8 cellular contexts compared by ENCODE assay signal in the genomic region with DNA sequence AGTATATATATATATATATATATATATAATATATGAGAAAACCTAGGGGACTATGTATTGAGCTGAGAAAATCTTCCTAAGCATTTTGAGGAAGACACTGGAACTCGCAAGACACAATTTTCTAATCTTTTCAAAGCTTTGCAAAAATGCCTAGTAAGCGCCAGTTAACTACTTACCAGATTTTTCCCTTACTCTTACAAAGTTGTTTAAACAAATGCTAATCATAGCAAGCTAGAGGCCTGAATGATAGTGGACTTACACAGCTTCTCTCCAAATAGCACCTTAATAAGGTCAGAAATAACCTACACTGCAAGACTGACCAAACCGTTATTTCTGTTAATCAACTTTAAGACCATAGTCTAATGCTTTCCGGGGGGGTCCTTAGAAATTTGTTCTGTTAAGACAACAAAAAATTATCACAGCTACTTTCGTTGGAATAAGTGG. TPM values are rescaled to one million over a fixed set of nuclear protein-coding genes. Genes with fewer than 3 reads are reported as not detected.
DNase-seq lines count a peak whose midpoint lies in the region; ATAC-seq and TF ChIP-seq lines count a peak whose summit lies in the region.

No MANE protein-coding gene starts in this region.

- in situ Hi-C loops in transverse colon (cut with MboI; ENCODE audit: low pct_ligation_motif_present in 1 of 4, low pct_unique_long_range_greater_than_20kb in 1 of 4, low sequenced_read_pairs in 3 of 4) = loop anchor here in 3 of 4 donors (25.0 kb wide), 2 partner anchors 1106 to 1781 kb away; a partner anchor contains a TSS
- in situ Hi-C loops in GM13977 (cut with MboI; ENCODE audit: low pct_unique_long_range_greater_than_20kb, low sequenced_read_pairs, unreplicated experiment) = loop anchor here (10.0 kb wide), 2 partner anchors 1104 to 1844 kb away; a partner anchor contains a TSS

- no peak overlapping the region for H2AK5ac ChIP-seq in H9 (ENCODE audit: insufficient read length, low read length)

- peak overlapping the region; percentile 99 for H3K9ac ChIP-seq in H9 (ENCODE audit: extremely low read depth, insufficient read length, low read length)

- no peaks in the 10 kb centered on the region; the same call in 1 of the 2 replicates for H3K27me3 Mint-ChIP-seq in H9 (ENCODE audit: low read depth)

- H3K56ac ChIP-seq in H9 (ENCODE audit: insufficient read length, low read depth, low read length) = peak overlapping the region; percentile 33

- H3K36me3 ChIP-seq in transverse colon (no peaks in the 10 kb centered on the region), heart right ventricle (no peaks in the 10 kb centered on the region)

- H3K4me3 Mint-ChIP-seq in H9 = peak overlapping the region; percentile 85 to 95

- TF ChIP-seq CTCF in 22Rv1 (IDR thresholded peaks at IDR 0.05) (no peak), H9 (conservative IDR thresholded peaks at IDR 0.05) (no peak), foreskin keratinocyte (conservative IDR thresholded peaks at IDR 0.05) (no peak), transverse colon (IDR thresholded peaks at IDR 0.05) (no peak), GM13977 (IDR thresholded peaks at IDR 0.05; ENCODE audit: extremely low read depth, insufficient read depth, missing control alignments) (no peak), heart right ventricle (IDR thresholded peaks at IDR 0.05) (no peak)

- H2BK5ac ChIP-seq in H9 (ENCODE audit: insufficient read length, low read length) = no peak overlapping the region

- H3K9me3 Mint-ChIP-seq in H9 = no peaks in the 10 kb centered on the region; a peak in 1 of 5 replicates

- H3K27me3 ChIP-seq in H9 (ENCODE audit: insufficient read depth, low read length) (no peaks in the 10 kb centered on the region), foreskin keratinocyte (no peaks in the 10 kb centered on the region), transverse colon (no peaks in the 10 kb centered on the region), heart right ventricle (no peaks in the 10 kb centered on the region)

- peak overlapping the region; percentile 100 for H3K27ac ChIP-seq in 22Rv1
- peak overlapping the region; percentile 97 for H3K27ac ChIP-seq in H9 (ENCODE audit: insufficient read length, low read depth, low read length)
- H3K27ac ChIP-seq in foreskin keratinocyte = peak overlapping the region; percentile 30
- H3K27ac ChIP-seq in transverse colon = peak overlapping the region; percentile 88 to 96 (median 94)
- peak overlapping the region in 2 of 10 donors; percentile 80 to 91 for H3K27ac ChIP-seq in heart right ventricle

- H3K18ac ChIP-seq in H9 (ENCODE audit: insufficient read length, low read depth, low read length) = no peak overlapping the region

- DNase-seq in H9 = no peak
- DNase-seq in SK-N-DZ (ENCODE audit: low spot score) = peak; percentile 57
- peak; percentile 28 to 47 for DNase-seq in foreskin keratinocyte
- DNase-seq in transverse colon = no peak
- no peak for DNase-seq in GM13977 (ENCODE audit: low spot score)
- DNase-seq in heart right ventricle = no peak

- H3K4me3 ChIP-seq in transverse colon (peak overlapping the region in 3 of 4 donors; percentile 48 to 56 (median 52)), heart right ventricle (peak overlapping the region in 4 of 10 donors; percentile 62 to 69 (median 64))

- WGBS in H9 (ENCODE audit: extremely low coverage, insufficient read length, low lambda C conversion rate) = no CpG with 5 or more reads among the region's 5 CpGs
- 23 to 41% methylated on average over 3 to 5 of the region's 5 CpGs for WGBS in transverse colon (ENCODE audit: low coverage in 1 of 2), 2 donors
- WGBS in heart right ventricle, 2 donors = 39 to 47% methylated on average over 5 of the region's 5 CpGs

- H3K9me3 ChIP-seq in H9 (ENCODE audit: control insufficient read depth, low read depth, low read length) = no peaks in the 10 kb centered on the region
- H3K9me3 ChIP-seq in transverse colon = no peaks in the 10 kb centered on the region
- H3K9me3 ChIP-seq in heart right ventricle = no peaks in the 10 kb centered on the region

- no peak for TF ChIP-seq EP300 in transverse colon (IDR thresholded peaks at IDR 0.05; ENCODE audit: low read depth)

- H2AFZ ChIP-seq in H9 (ENCODE audit: low read length) = no peak overlapping the region

- no peaks in the 10 kb centered on the region for H3K4me1 ChIP-seq in H9 (ENCODE audit: insufficient read depth, low read length)
- H3K4me1 ChIP-seq in foreskin keratinocyte = peaks cover 8% of the 10 kb centered on the region
- peaks cover 0 to 34% (median 27%) of the 10 kb centered on the region in 4 donors for H3K4me1 ChIP-seq in transverse colon
- H3K4me1 ChIP-seq in heart right ventricle = peaks cover 4 to 61% (median 17%) of the 10 kb centered on the region in 9 donors

- intact Hi-C loops in transverse colon (cut with DNase I; ENCODE audit: low total_unique reads) (loop anchor here (10.0 kb wide), 1 partner anchor 164 kb away; a partner anchor contains a TSS), heart right ventricle (cut with DNase I) (loop anchor here in 2 of 10 donors (5.0 to 10.0 kb wide), 3 partner anchors 164 to 1114 kb away; a partner anchor contains a TSS)

- H3T11ph ChIP-seq in H9 (ENCODE audit: low read length) = no peak overlapping the region

- no peak overlapping the region for H2BK120ac ChIP-seq in H9 (ENCODE audit: low read depth, low read length, poor library complexity, severe bottlenecking)

- peaks cover 24% of the 10 kb centered on the region for H3K23me2 ChIP-seq in H9 (ENCODE audit: insufficient read length, low read depth, low read length, poor library complexity, severe bottlenecking)

- peak overlapping the region; percentile 60; the same call in 1 of the 2 replicates for H3K14ac ChIP-seq in H9 (ENCODE audit: insufficient read depth, low read length)

- H3K4ac ChIP-seq in H9 (ENCODE audit: low read depth, low read length) = no peak overlapping the region

- no peak overlapping the region for H2BK12ac ChIP-seq in H9 (ENCODE audit: insufficient read length, low read depth, low read length)

- no peak for TF ChIP-seq POLR2A in transverse colon (IDR thresholded peaks at IDR 0.05)

- H3K79me2 ChIP-seq in H9 (ENCODE audit: insufficient read depth, low read length) = no peaks in the 10 kb centered on the region

- peak overlapping the region; percentile 94 for H3K4me2 ChIP-seq in H9 (ENCODE audit: insufficient read depth, insufficient read length, low read length)

- no peak overlapping the region for H2BK20ac ChIP-seq in H9 (ENCODE audit: low read depth, low read length, poor library complexity, severe bottlenecking)

- H3K4me1 Mint-ChIP-seq in H9 = peaks cover 52 to 64% of the 10 kb centered on the region in 2 experiments

- H3K23ac ChIP-seq in H9 (ENCODE audit: insufficient read length, low read depth, low read length) = no peak overlapping the region

- no peak for ATAC-seq in foreskin keratinocyte
- no peak for ATAC-seq in GM18867 (IDR thresholded peaks at IDR 0.05; ENCODE audit: unreplicated experiment)
- no peak for ATAC-seq in heart right ventricle

- peak overlapping the region; percentile 98 to 100 (median 99); a peak in 6 of 7 replicates for H3K27ac Mint-ChIP-seq in H9

- H3K36me3 Mint-ChIP-seq in H9 (ENCODE audit: insufficient read depth in 1 of 3, low read depth in 3 of 3) = no peaks in the 10 kb centered on the region

- no peak overlapping the region for H4K91ac ChIP-seq in H9 (ENCODE audit: insufficient read length, low read depth, low read length)

- H4K5ac ChIP-seq in H9 (ENCODE audit: insufficient read length, low read depth, low read length) = no peak overlapping the region

- H4K20me1 ChIP-seq in H9 (ENCODE audit: control insufficient read depth, insufficient read depth, insufficient read length) = no peaks in the 10 kb centered on the region

- no peak overlapping the region for H4K8ac ChIP-seq in H9 (replicated peaks; ENCODE audit: insufficient read length, low read depth, low read length)

- H2BK15ac ChIP-seq in H9 (ENCODE audit: low read depth, low read length) = no peak overlapping the region

- H3K79me1 ChIP-seq in H9 (ENCODE audit: insufficient read depth, low read depth, low read length, poor library complexity, severe bottlenecking) = no peaks in the 10 kb centered on the region

RNA-seq across cellular contexts. Expression of gene HFE, which starts 56.1 kb away (rescaled TPM):
- total RNA-seq in H9 (2021) = 0.29 and 0.98 TPM in 2 replicates
- polyA plus RNA-seq in SK-N-DZ (2014; cell fraction: cytosol; rRNA removed) = not detected in 2 replicates
- polyA plus RNA-seq in SK-N-DZ (2014; cell fraction: nucleus; rRNA removed) = not detected in 2 replicates
- total RNA-seq in foreskin keratinocyte = 13.2 and 13.6 TPM in 2 replicates
- 4.2 and 5.1 TPM in 2 replicates for polyA plus RNA-seq in foreskin keratinocyte
- 1 to 10 TPM; 1.6 to 7.8 (median 5.0) TPM for total RNA-seq in transverse colon
- 1 to 10 TPM; 2.4 to 7.7 (median 4.7) TPM for total RNA-seq in heart right ventricle
- polyA plus RNA-seq in heart right ventricle = 1 to 10 TPM; 1.4 to 2.5 TPM

Comparison
In these comparisons a context has a peak if more than half of its experiments do, and no peak if none do; other contexts are left out.
1. DNase-seq: peak in SK-N-DZ (single experiment) and foreskin keratinocyte (2 of 2); none in H9 (single experiment), transverse colon (single experiment), GM13977 (single experiment) and heart right ventricle (0 of 2).